8 cellular contexts compared by ENCODE assay signal in the genomic region with DNA sequence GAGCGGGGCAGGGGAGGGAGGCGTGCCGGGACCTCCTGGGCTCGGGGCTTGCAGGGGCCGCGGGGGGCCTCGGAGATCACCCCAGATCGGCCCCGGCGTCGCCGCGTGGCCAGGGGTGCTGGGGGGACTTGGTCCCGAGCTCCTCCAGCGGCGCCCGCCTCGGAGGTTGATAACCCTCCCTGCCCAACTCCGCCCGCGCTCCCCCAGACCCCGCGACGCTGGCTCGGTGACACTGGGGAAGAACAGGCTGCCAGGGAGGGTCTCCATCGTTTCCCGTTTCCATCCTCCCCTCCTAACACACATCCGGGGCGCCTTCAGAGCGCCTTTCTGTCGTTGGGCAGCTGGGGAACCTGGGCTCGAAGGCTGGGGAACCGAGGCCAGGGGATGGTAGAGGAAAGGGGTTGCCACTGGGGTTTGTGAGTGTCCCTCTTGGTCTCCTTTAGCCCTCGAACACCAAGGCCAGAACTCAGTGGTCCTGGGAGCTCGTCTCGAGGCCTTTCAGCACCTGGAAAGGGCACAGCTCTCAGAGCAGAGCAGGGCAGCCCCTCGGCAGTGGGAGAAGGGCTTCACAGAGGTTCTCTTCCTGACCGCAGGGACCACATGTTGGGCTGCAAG. TPM values are rescaled to one million over a fixed set of nuclear protein-coding genes. Genes with fewer than 3 reads are reported as not detected.
DNase-seq lines count a peak whose midpoint lies in the region; ATAC-seq and TF ChIP-seq lines count a peak whose summit lies in the region.

No MANE protein-coding gene starts in this region.

- peaks cover 10% of the 10 kb centered on the region for H3K4me1 ChIP-seq in CD4-positive, CD25-positive, alpha-beta regulatory T cell (ENCODE audit: control insufficient read depth, insufficient read depth, low read length, poor library complexity, severe bottlenecking)
- H3K4me1 ChIP-seq in breast epithelium (no peaks in the 10 kb centered on the region), liver (ENCODE audit: control insufficient read depth in 4 of 4, insufficient read depth in 4 of 4, low read length in 3 of 4) (peaks cover 6 to 8% (median 8%) of the 10 kb centered on the region in 4 donors), tibial artery (peaks cover 0 to 16% (median 10%) of the 10 kb centered on the region in 4 donors)

- peak overlapping the region; percentile 59 to 69 (median 67) for H3K4me3 Mint-ChIP-seq in CD4-positive, CD25-positive, alpha-beta regulatory T cell

- ATAC-seq in CD4-positive, CD25-positive, alpha-beta regulatory T cell (ENCODE audit: low read depth in 2 of 2): no peak
- ATAC-seq in GM19397 (IDR thresholded peaks at IDR 0.05; ENCODE audit: unreplicated experiment) (peak; percentile 29), HG03520 (IDR thresholded peaks at IDR 0.05; ENCODE audit: unreplicated experiment) (peak; percentile 14), GM18870 (IDR thresholded peaks at IDR 0.05; ENCODE audit: unreplicated experiment) (no peak)

- 7% methylated on average over 38 of the region's 38 CpGs for whole genome bisulfite sequencing in liver

- peak overlapping the region in 1 of 2 donors; percentile 13 for H3K9ac ChIP-seq in liver (ENCODE audit: low read depth in 1 of 2, low read length in 2 of 2)

- no peak for TF ChIP-seq RAD21 in liver (IDR thresholded peaks at IDR 0.05)

- TF ChIP-seq CTCF in breast epithelium (IDR thresholded peaks at IDR 0.05): no peak
- no peak for TF ChIP-seq CTCF in liver (IDR thresholded peaks at IDR 0.05; ENCODE audit: low read depth, low read length, missing input control)
- no peak for TF ChIP-seq CTCF in tibial artery (IDR thresholded peaks at IDR 0.05)

- H3K36me3 Mint-ChIP-seq in CD4-positive, CD25-positive, alpha-beta regulatory T cell: no peaks in the 10 kb centered on the region

- H3K9me3 Mint-ChIP-seq in CD4-positive, CD25-positive, alpha-beta regulatory T cell: peaks cover 0 to under 1% (median 0%) of the 10 kb centered on the region in 7 donors

- H3K4me1 Mint-ChIP-seq in CD4-positive, CD25-positive, alpha-beta regulatory T cell: peaks cover 0 to 16% (median 3%) of the 10 kb centered on the region in 4 donors

- peaks cover 24% of the 10 kb centered on the region for H3K27me3 ChIP-seq in CD4-positive, CD25-positive, alpha-beta regulatory T cell (ENCODE audit: control insufficient read depth, insufficient read depth, low read length)
- H3K27me3 ChIP-seq in breast epithelium (peaks cover 0 to 11% of the 10 kb centered on the region in 2 donors), liver (ENCODE audit: control insufficient read depth in 4 of 4, insufficient read depth in 4 of 4, low read length in 3 of 4) (no peaks in the 10 kb centered on the region), tibial artery (peaks cover 0 to 3% of the 10 kb centered on the region in 2 donors)

- H3K27me3 Mint-ChIP-seq in CD4-positive, CD25-positive, alpha-beta regulatory T cell: peaks cover 54% of the 10 kb centered on the region

- no peak overlapping the region for H3K4me3 ChIP-seq in CD4-positive, CD25-positive, alpha-beta regulatory T cell (ENCODE audit: low read depth, low read length)
- H3K4me3 ChIP-seq in breast epithelium: peak overlapping the region; percentile 60 to 77 (median 69)
- peak overlapping the region; percentile 33 to 51 (median 43) for H3K4me3 ChIP-seq in liver (ENCODE audit: low read depth in 1 of 3, low read length in 3 of 3)
- peak overlapping the region; percentile 61 to 62 for H3K4me3 ChIP-seq in tibial artery

- H3K36me3 ChIP-seq in CD4-positive, CD25-positive, alpha-beta regulatory T cell (ENCODE audit: control insufficient read depth, insufficient read depth, low read length): no peaks in the 10 kb centered on the region
- no peaks in the 10 kb centered on the region for H3K36me3 ChIP-seq in breast epithelium
- H3K36me3 ChIP-seq in liver (ENCODE audit: control insufficient read depth in 4 of 4, insufficient read depth in 3 of 4, low read depth in 1 of 4, low read length in 3 of 4): no peaks in the 10 kb centered on the region
- no peaks in the 10 kb centered on the region for H3K36me3 ChIP-seq in tibial artery

- H3K9me3 ChIP-seq in CD4-positive, CD25-positive, alpha-beta regulatory T cell (ENCODE audit: control insufficient read depth in 2 of 2, low read length in 2 of 2): no peaks in the 10 kb centered on the region
- H3K9me3 ChIP-seq in breast epithelium: no peaks in the 10 kb centered on the region
- H3K9me3 ChIP-seq in liver (ENCODE audit: control insufficient read depth in 4 of 4, low read length in 3 of 4): no peaks in the 10 kb centered on the region
- H3K9me3 ChIP-seq in tibial artery: no peaks in the 10 kb centered on the region

- TF ChIP-seq POLR2A in breast epithelium (IDR thresholded peaks at IDR 0.05): no peak

- intact Hi-C loops in breast epithelium (cut with DNase I; ENCODE audit: low total_unique reads) (no loop called here), tibial artery (cut with DNase I; ENCODE audit: low total_unique reads) (loop anchor here (2.0 kb wide), 1 partner anchor 77 kb away; no protein-coding TSS in a partner anchor)

- DNase-seq in CD4-positive, CD25-positive, alpha-beta regulatory T cell: peak in 1 of 3 donors; percentile 13
- DNase-seq in breast epithelium (ENCODE audit: low spot score in 2 of 2) (no peak), tibial artery (no peak), HPDE6-E6E7 (ENCODE audit: extremely low spot score) (no peak)

- H3K27ac Mint-ChIP-seq in CD4-positive, CD25-positive, alpha-beta regulatory T cell: no peak overlapping the region

- H3K27ac ChIP-seq in CD4-positive, CD25-positive, alpha-beta regulatory T cell (ENCODE audit: insufficient read depth, low read length, poor library complexity, severe bottlenecking): no peak overlapping the region
- H3K27ac ChIP-seq in breast epithelium: peak overlapping the region; percentile 57 to 63
- peak overlapping the region; percentile 44 to 47 for H3K27ac ChIP-seq in liver (ENCODE audit: low read depth in 1 of 2, low read length in 2 of 2)
- H3K27ac ChIP-seq in tibial artery: peak overlapping the region; percentile 68 to 74

TF ChIP-seq in liver, 16 proteins besides CTCF, POLR2A, EP300 and RAD21:
- TF ChIP-seq NR2F2 (IDR thresholded peaks at IDR 0.05): no peak
- TF ChIP-seq, protein P1, sequence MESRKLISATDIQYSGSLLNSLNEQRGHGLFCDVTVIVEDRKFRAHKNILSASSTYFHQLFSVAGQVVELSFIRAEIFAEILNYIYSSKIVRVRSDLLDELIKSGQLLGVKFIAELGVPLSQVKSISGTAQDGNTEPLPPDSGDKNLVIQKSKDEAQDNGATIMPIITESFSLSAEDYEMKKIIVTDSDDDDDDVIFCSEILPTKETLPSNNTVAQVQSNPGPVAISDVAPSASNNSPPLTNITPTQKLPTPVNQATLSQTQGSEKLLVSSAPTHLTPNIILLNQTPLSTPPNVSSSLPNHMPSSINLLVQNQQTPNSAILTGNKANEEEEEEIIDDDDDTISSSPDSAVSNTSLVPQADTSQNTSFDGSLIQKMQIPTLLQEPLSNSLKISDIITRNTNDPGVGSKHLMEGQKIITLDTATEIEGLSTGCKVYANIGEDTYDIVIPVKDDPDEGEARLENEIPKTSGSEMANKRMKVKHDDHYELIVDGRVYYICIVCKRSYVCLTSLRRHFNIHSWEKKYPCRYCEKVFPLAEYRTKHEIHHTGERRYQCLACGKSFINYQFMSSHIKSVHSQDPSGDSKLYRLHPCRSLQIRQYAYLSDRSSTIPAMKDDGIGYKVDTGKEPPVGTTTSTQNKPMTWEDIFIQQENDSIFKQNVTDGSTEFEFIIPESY (IDR thresholded peaks at IDR 0.05): no peak

RNA-seq across cellular contexts. Expression of a gene that starts 0.4 kb away (rescaled TPM):
- total RNA-seq in CD4-positive, CD25-positive, alpha-beta regulatory T cell: not detected
- under 1 TPM in 3 of 4 donors, not detected in 1; 0.17 to 0.41 (median 0.24) TPM for polyA plus RNA-seq in CD4-positive, CD25-positive, alpha-beta regulatory T cell
- total RNA-seq in breast epithelium (10 to 100 TPM in 2 of 3 donors, 1 to 10 TPM in 1; 3.9 to 38.9 (median 13.6) TPM), liver (10 to 100 TPM in 1 of 2 donors, 1 to 10 TPM in 1; 6.7 to 12.3 TPM)
- polyA plus RNA-seq in liver: 1 to 10 TPM in 1 of 2 donors, under 1 TPM in 1; 0.51 to 4.4 TPM

RNA-seq across cellular contexts. Expression of a gene that starts 47.9 kb away (rescaled TPM):
- total RNA-seq in CD4-positive, CD25-positive, alpha-beta regulatory T cell: 9.7 TPM
- polyA plus RNA-seq in CD4-positive, CD25-positive, alpha-beta regulatory T cell: 10 to 100 TPM; 34.4 to 42.8 (median 41.2) TPM
- total RNA-seq in breast epithelium (10 to 100 TPM; 20.6 to 26.2 (median 22.4) TPM), liver (10 to 100 TPM; 11.1 to 13.4 TPM)
- polyA plus RNA-seq in liver: 10 to 100 TPM; 14.7 to 16.4 TPM

Comparison
In these comparisons a context has a peak if more than half of its experiments do, and no peak if none do; other contexts are left out.
1. ATAC-seq: peak in GM19397 (single experiment) and HG03520 (single experiment); none in CD4-positive, CD25-positive, alpha-beta regulatory T cell (0 of 2) and GM18870 (single experiment).